ENCODE assay signal across 16 cellular contexts in genomic region chr11:46039990-46040389, GRCh38.
DNase-seq lines count a peak whose midpoint lies in the region; ATAC-seq and TF ChIP-seq lines count a peak whose summit lies in the region.
"Had no signal": no experiment of that assay in that cellular context is flagged by ENCODE, and none has a peak within 500 bp of the region (broad histone marks: within the 10 kb centered on the region; RNA-seq: fewer than 3 reads in every experiment).

No MANE protein-coding gene starts in this region.

- H3K27me3 ChIP-seq in BLaER1 treated with 17β-estradiol and CSF1 and Interleukin-3, amounts not matched to agents 10 nM and 100 nM: no peaks in the 10 kb centered on the region
- H3K27me3 ChIP-seq in fibroblast of lung (ENCODE audit: control insufficient read depth, insufficient read depth, low read length): no peaks in the 10 kb centered on the region
- no peaks in the 10 kb centered on the region for H3K27me3 ChIP-seq in osteoblast (ENCODE audit: insufficient read depth, low read length)
- no peaks in the 10 kb centered on the region for H3K27me3 ChIP-seq in PC-3 (ENCODE audit: low read length)
- no peaks in the 10 kb centered on the region for H3K27me3 ChIP-seq in gastroesophageal sphincter
- H3K27me3 ChIP-seq: cardiac muscle cell had no signal

- no peak overlapping the region for H2AFZ ChIP-seq in fibroblast of lung (ENCODE audit: low read length)
- H2AFZ ChIP-seq in osteoblast (ENCODE audit: low read length): no peak overlapping the region
- no peak overlapping the region for H2AFZ ChIP-seq in PC-3 (ENCODE audit: low read length)

- intact Hi-C loops in PC-3 (cut with micrococcal nuclease): loop anchor here (5.0 kb wide), 1 partner anchor 37 kb away; no protein-coding TSS in a partner anchor

- no peak overlapping the region for H3K27ac ChIP-seq in BLaER1 treated with 17β-estradiol and CSF1 and Interleukin-3, amounts not matched to agents 10 nM and 100 nM
- no peak overlapping the region for H3K27ac ChIP-seq in SK-N-MC
- no peak overlapping the region for H3K27ac ChIP-seq in fibroblast of lung (ENCODE audit: insufficient read depth, low read length)
- H3K27ac ChIP-seq in osteoblast (ENCODE audit: low read depth, low read length): no peak overlapping the region
- no peak overlapping the region for H3K27ac ChIP-seq in PC-3 (ENCODE audit: low read length)
- no peak overlapping the region for H3K27ac ChIP-seq in gastroesophageal sphincter
- H3K27ac ChIP-seq: cardiac muscle cell had no signal

- CTCF ChIA-PET in PC-3 (lab: Charles Lee): interaction anchor here (0.6 kb wide), 1 partner anchor 24 kb away, joined by 3 read pairs; no protein-coding TSS in a partner anchor

- H3K36me3 ChIP-seq in BLaER1 treated with 17β-estradiol and CSF1 and Interleukin-3, amounts not matched to agents 10 nM and 100 nM: peaks cover 0 to 49% (median 6%) of the 10 kb centered on the region in 11 experiments; a peak in 10 of 22 replicates
- 0 out of 2 replicates have a peak, but pooled peaks cover 1% of the 10 kb centered on the region for H3K36me3 ChIP-seq in SK-N-MC (ENCODE audit: insufficient read depth, low read length)
- H3K36me3 ChIP-seq in fibroblast of lung (ENCODE audit: control insufficient read depth, insufficient read depth, low read length): no peaks in the 10 kb centered on the region
- H3K36me3 ChIP-seq in osteoblast (ENCODE audit: insufficient read depth, low read length): no peaks in the 10 kb centered on the region
- no peaks in the 10 kb centered on the region for H3K36me3 ChIP-seq in PC-3 (ENCODE audit: low read depth, low read length)
- no peaks in the 10 kb centered on the region for H3K36me3 ChIP-seq in gastroesophageal sphincter
- H3K36me3 ChIP-seq: cardiac muscle cell had no signal

- H3K9me3 ChIP-seq in BLaER1 treated with 17β-estradiol and CSF1 and Interleukin-3, amounts not matched to agents 10 nM and 100 nM (replicated peaks in 1 of 11): no peaks in the 10 kb centered on the region
- H3K9me3 ChIP-seq in SK-N-MC (ENCODE audit: low read depth, low read length) (no peaks in the 10 kb centered on the region), fibroblast of lung (ENCODE audit: control insufficient read depth, insufficient read depth, low read depth, low read length) (no peaks in the 10 kb centered on the region), osteoblast (ENCODE audit: low read depth, low read length) (no peaks in the 10 kb centered on the region), PC-3 (ENCODE audit: low read length) (no peaks in the 10 kb centered on the region), gastroesophageal sphincter (no peaks in the 10 kb centered on the region)

- POLR2A ChIA-PET in PC-3 (lab: Charles Lee; ENCODE audit: unreplicated experiment): no interaction called here

- TF ChIP-seq POLR2A in gastroesophageal sphincter (IDR thresholded peaks at IDR 0.05): no peak

- ATAC-seq in PC-3 (no peak), gastroesophageal sphincter (no peak)
- ATAC-seq: stimulated activated naive CD8-positive, alpha-beta T cell treated with anti-CD3 and anti-CD28 coated beads, Interleukin-15, Interleukin-2, amounts not matched to agents 100 U/mL and 50 U/mL, for 24 hours had no signal

- H3K9me2 ChIP-seq in PC-3 (replicated peaks; ENCODE audit: low read length): no peaks in the 10 kb centered on the region

- BruUV-seq in PC-3 (replicated peaks; lab: Mats Ljungman, UMichigan): no TSS peak

- peak overlapping the region in 6 of 11 experiments; percentile 11 to 58 (median 32); a peak in 9 of 22 replicates for H3K4me2 ChIP-seq in BLaER1 treated with 17β-estradiol and CSF1 and Interleukin-3, amounts not matched to agents 10 nM and 100 nM
- no peak overlapping the region for H3K4me2 ChIP-seq in fibroblast of lung (ENCODE audit: extremely low read depth, insufficient read depth, low read length)
- no peak overlapping the region for H3K4me2 ChIP-seq in osteoblast (ENCODE audit: insufficient read depth, low read length)
- H3K4me2 ChIP-seq in PC-3 (ENCODE audit: low read length): no peak overlapping the region

- no peak overlapping the region for H3K4me3 ChIP-seq in BLaER1 treated with 17β-estradiol and CSF1 and Interleukin-3, amounts not matched to agents 10 nM and 100 nM
- H3K4me3 ChIP-seq in SK-N-MC (no peak overlapping the region), fibroblast of lung (replicated peaks in 1 of 4; ENCODE audit: control extremely low read depth in 1 of 4, insufficient read depth in 1 of 4, low read depth in 3 of 4, low read length in 4 of 4) (no peak overlapping the region), osteoblast (ENCODE audit: insufficient read depth, low read length) (no peak overlapping the region), PC-3 (ENCODE audit: low read length) (no peak overlapping the region), gastroesophageal sphincter (no peak overlapping the region)
- H3K4me3 ChIP-seq: cardiac muscle cell had no signal

- peaks cover 0 to 99% (median 3%) of the 10 kb centered on the region in 11 experiments; a peak in 9 of 22 replicates for H4K20me1 ChIP-seq in BLaER1 treated with 17β-estradiol and CSF1 and Interleukin-3, amounts not matched to agents 10 nM and 100 nM
- H4K20me1 ChIP-seq in fibroblast of lung (ENCODE audit: control insufficient read depth, extremely low read depth, insufficient read depth, low read length) (no peaks in the 10 kb centered on the region), osteoblast (ENCODE audit: insufficient read depth, low read length) (peaks cover 39% of the 10 kb centered on the region), PC-3 (ENCODE audit: low read length) (no peaks in the 10 kb centered on the region)

- no peaks in the 10 kb centered on the region for H3F3A ChIP-seq in PC-3 (ENCODE audit: low read length, unreplicated experiment)

- peaks cover 0 to 20% (median 13%) of the 10 kb centered on the region in 10 experiments; a peak in 14 of 20 replicates for H3K4me1 ChIP-seq in BLaER1 treated with 17β-estradiol and CSF1 and Interleukin-3, amounts not matched to agents 10 nM and 100 nM
- no peaks in the 10 kb centered on the region for H3K4me1 ChIP-seq in fibroblast of lung (ENCODE audit: control insufficient read depth, extremely low read depth, insufficient read depth, low read length)
- H3K4me1 ChIP-seq in osteoblast (ENCODE audit: insufficient read depth, low read length): peaks cover 19% of the 10 kb centered on the region
- no peaks in the 10 kb centered on the region for H3K4me1 ChIP-seq in PC-3 (ENCODE audit: insufficient read depth, low read length)
- peaks cover 4 to 34% (median 5%) of the 10 kb centered on the region in 3 donors for H3K4me1 ChIP-seq in gastroesophageal sphincter

- no peak for TF ChIP-seq EP300 in gastroesophageal sphincter (IDR thresholded peaks at IDR 0.05)

- TF ChIP-seq CTCF in fibroblast of lung (conservative IDR thresholded peaks at IDR 0.05 in 1 of 2, IDR thresholded peaks at IDR 0.05 in 1 of 2; ENCODE audit: low read depth in 1 of 2, low read length in 2 of 2) (no peak), osteoblast (IDR thresholded peaks at IDR 0.05; ENCODE audit: extremely low read depth, low read depth, low read length) (no peak), PC-3 (conservative IDR thresholded peaks at IDR 0.05; ENCODE audit: low read depth, low read length) (no peak), gastroesophageal sphincter (IDR thresholded peaks at IDR 0.05) (no peak)

- DNase-seq in SK-N-MC (ENCODE audit: low read depth, low spot score): no peak
- peak; percentile 82 to 84 for DNase-seq in fibroblast of lung (ENCODE audit: low read depth in 2 of 2)
- peak; percentile 80 for DNase-seq in osteoblast (ENCODE audit: insufficient read length, low spot score, missing footprints)
- DNase-seq in PC-3: no peak
- no peak for DNase-seq in NCI-H1694 treated with DMSO at 0.1 percent for 48 hours (lab: John Stamatoyannopoulos, UW)
- no peak for DNase-seq in activated T-cell treated with anti-CD3 and anti-CD28 coated beads, Interleukin-2, amount 50 U/mL, for 1 hour
- DNase-seq: activated B cell treated with CpG ODN at 0.5 μM for 24 hours; DMS79; glutamatergic neuron; KG1; NCI-H1694; NCI-H510A treated with DMSO at 0.1 percent for 48 hours; stimulated activated naive CD8-positive, alpha-beta T cell treated with anti-CD3 and anti-CD28 coated beads, Interleukin-15, Interleukin-2, amounts not matched to agents 100 U/mL and 50 U/mL, for 24 hours had no signal

- H3K79me2 ChIP-seq in fibroblast of lung (ENCODE audit: control insufficient read depth, insufficient read depth, low read length) (no peaks in the 10 kb centered on the region), osteoblast (ENCODE audit: insufficient read depth, low read length) (peaks cover 2% of the 10 kb centered on the region), PC-3 (ENCODE audit: low read length) (no peaks in the 10 kb centered on the region)

- H3K9ac ChIP-seq in BLaER1 treated with 17β-estradiol and CSF1 and Interleukin-3, amounts not matched to agents 10 nM and 100 nM: no peak overlapping the region
- H3K9ac ChIP-seq in SK-N-MC (ENCODE audit: insufficient read length) (peak overlapping the region; percentile 12), fibroblast of lung (ENCODE audit: insufficient read depth, low read length) (no peak overlapping the region), PC-3 (ENCODE audit: low read length) (no peak overlapping the region)

Comparison
In these comparisons a context has a peak if more than half of its experiments do, and no peak if none do; other contexts are left out.
1. H3K4me2 ChIP-seq: peak in BLaER1 treated with 17β-estradiol and CSF1 and Interleukin-3, amounts not matched to agents 10 nM and 100 nM (6 of 11); none in fibroblast of lung (single experiment), osteoblast (single experiment) and PC-3 (single experiment).
2. DNase-seq: peak in fibroblast of lung (2 of 2) and osteoblast (single experiment); none in SK-N-MC (single experiment), PC-3 (single experiment), NCI-H1694 treated with DMSO at 0.1 percent for 48 hours (single experiment) and activated T-cell treated with anti-CD3 and anti-CD28 coated beads, Interleukin-2, amount 50 U/mL, for 1 hour (single experiment).